9 cellular contexts compared by ENCODE assay signal in the genomic region with DNA sequence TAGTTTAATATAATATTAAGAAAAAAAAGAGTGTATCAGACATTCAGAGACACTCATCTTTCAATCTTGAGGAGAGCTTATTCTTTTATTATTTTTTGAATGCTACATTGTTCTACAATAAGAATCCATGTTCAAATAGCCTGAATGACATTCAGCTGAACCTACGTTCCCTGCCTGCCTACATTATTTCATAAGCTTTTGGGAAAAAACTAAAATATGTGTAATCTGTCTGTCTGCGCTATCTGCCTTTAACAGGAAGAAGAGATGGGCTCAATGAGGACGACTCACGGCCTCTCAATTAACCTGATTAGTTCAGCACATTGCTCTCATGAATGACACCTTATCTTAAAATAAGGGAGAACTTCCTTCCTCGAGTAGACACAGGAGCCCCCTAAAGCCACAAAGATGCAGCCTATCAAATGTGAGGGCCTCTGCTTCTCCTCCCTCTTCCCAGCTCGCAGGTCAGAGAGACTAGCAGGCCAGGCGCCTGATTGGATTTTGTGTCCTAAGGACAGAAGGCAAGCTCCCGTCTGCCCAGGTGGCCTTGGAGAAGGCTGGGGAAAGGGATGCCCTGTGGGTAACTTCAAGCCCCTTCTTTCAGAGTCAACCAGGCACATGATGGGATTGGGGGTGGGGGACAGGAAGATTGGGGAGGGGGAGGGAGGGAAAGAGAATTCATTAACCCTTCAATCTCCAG. TPM values are rescaled to one million over a fixed set of nuclear protein-coding genes. Genes with fewer than 3 reads are reported as not detected.
DNase-seq lines count a peak whose midpoint lies in the region; ATAC-seq, FAIRE-seq and TF ChIP-seq lines count a peak whose summit lies in the region.
"Had no signal": no experiment of that assay in that cellular context is flagged by ENCODE, and none has a peak within 500 bp of the region (broad histone marks: within the 10 kb centered on the region; RNA-seq: fewer than 3 reads in every experiment).

No MANE protein-coding gene starts in this region.

- H3K4me1 Mint-ChIP-seq in naive B cell (peaks cover 41 to 67% (median 55%) of the 10 kb centered on the region in 3 donors), natural killer cell (no peaks in the 10 kb centered on the region)

- peak overlapping the region in 4 of 6 donors; percentile 32 to 74 (median 44) for H3K27ac Mint-ChIP-seq in naive B cell
- no peak overlapping the region for H3K27ac Mint-ChIP-seq in natural killer cell

- intact Hi-C loops in endothelial cell of umbilical vein (cut with micrococcal nuclease): loop anchor here (2.0 to 5.0 kb wide), 2 partner anchors 37 to 60 kb away; partner anchors contain the start of gene EBF1
- intact Hi-C loops in upper lobe of right lung (cut with DNase I): no loop called here
- intact Hi-C loops in natural killer cell (cut with micrococcal nuclease): no loop called here

- H3K4me2 ChIP-seq in endothelial cell of umbilical vein (ENCODE audit: insufficient read depth, low read length): peak overlapping the region; percentile 24

- H3K79me2 ChIP-seq in endothelial cell of umbilical vein (ENCODE audit: control insufficient read depth, insufficient read depth, low read length): no peaks in the 10 kb centered on the region

- CTCF ChIA-PET in endothelial cell of umbilical vein (lab: Charles Lee): interaction anchor here (0.8 to 1.6 kb wide), 6 partner anchors 9 to 987 kb away, joined by 3 to 7 read pairs (median 4); no protein-coding TSS in a partner anchor

- H3K9me3 ChIP-seq in endothelial cell of umbilical vein (replicated peaks; ENCODE audit: control insufficient read depth, insufficient read depth, low read length) (no peaks in the 10 kb centered on the region), upper lobe of right lung (no peaks in the 10 kb centered on the region)

- ATAC-seq in naive B cell (ENCODE audit: low read depth in 2 of 2) (no peak), upper lobe of right lung (no peak), GM21529 (IDR thresholded peaks at IDR 0.05; ENCODE audit: unreplicated experiment) (no peak), natural killer cell (no peak)
- ATAC-seq: activated T-cell treated with anti-CD3 and anti-CD28 coated beads, Interleukin-2, amount 50 U/mL, for 4 hours had no signal

- H3K9me3 Mint-ChIP-seq in naive B cell: no peaks in the 10 kb centered on the region
- no peaks in the 10 kb centered on the region for H3K9me3 Mint-ChIP-seq in natural killer cell
- H3K9me3 Mint-ChIP-seq: activated T-cell treated with anti-CD3 and anti-CD28 coated beads, Interleukin-2, amount 50 U/mL, for 4 hours had no signal

- H2AFZ ChIP-seq in endothelial cell of umbilical vein (ENCODE audit: low read depth, low read length): peak overlapping the region; percentile 21

- peaks cover 15 to 18% of the 10 kb centered on the region in 2 donors for H3K36me3 Mint-ChIP-seq in naive B cell
- H3K36me3 Mint-ChIP-seq in natural killer cell: no peaks in the 10 kb centered on the region

- no peak for FAIRE-seq in endothelial cell of umbilical vein (lab: Jason Lieb, UNC)

- H3K27me3 ChIP-seq in endothelial cell of umbilical vein (ENCODE audit: control insufficient read depth in 2 of 2, insufficient read depth in 2 of 2, low read length in 2 of 2) (no peaks in the 10 kb centered on the region), upper lobe of right lung (peaks cover 11% of the 10 kb centered on the region)

- TF ChIP-seq CTCF in endothelial cell of umbilical vein (IDR thresholded peaks at IDR 0.05; ENCODE audit: extremely low read depth in 1 of 2, insufficient read depth in 1 of 2, low read depth in 1 of 2, low read length in 2 of 2): no peak
- no peak for TF ChIP-seq CTCF in upper lobe of right lung (IDR thresholded peaks at IDR 0.05)
- TF ChIP-seq CTCF in natural killer cell (IDR thresholded peaks at IDR 0.05): no peak

- H3K4me3 ChIP-seq in endothelial cell of umbilical vein (replicated peaks in 1 of 3; ENCODE audit: insufficient read depth in 1 of 3, low read depth in 1 of 3, low read length in 3 of 3): no peak overlapping the region
- H3K4me3 ChIP-seq in upper lobe of right lung: peak overlapping the region; percentile 24

- no peaks in the 10 kb centered on the region for H4K20me1 ChIP-seq in endothelial cell of umbilical vein (replicated peaks; ENCODE audit: control insufficient read depth, extremely low read depth, insufficient read depth, low read length)

- H3K4me1 ChIP-seq in endothelial cell of umbilical vein (ENCODE audit: control insufficient read depth, extremely low read depth, insufficient read depth, low read length) (peaks cover 7% of the 10 kb centered on the region), upper lobe of right lung (no peaks in the 10 kb centered on the region)

- H3K27me3 Mint-ChIP-seq in naive B cell (no peaks in the 10 kb centered on the region), natural killer cell (ENCODE audit: low read depth in 2 of 2) (peaks cover 18 to 42% of the 10 kb centered on the region in 2 donors)

- BruUV-seq in endothelial cell of umbilical vein (replicated peaks; lab: Mats Ljungman, UMichigan): no TSS peak

- H3K36me3 ChIP-seq in endothelial cell of umbilical vein (ENCODE audit: control insufficient read depth in 2 of 2, extremely low read depth in 1 of 2, insufficient read depth in 2 of 2, low read length in 2 of 2) (no peaks in the 10 kb centered on the region), upper lobe of right lung (no peaks in the 10 kb centered on the region)

- DNase-seq in NCI-H82 (lab: John Stamatoyannopoulos, UW): peak; percentile 90
- DNase-seq in endothelial cell of umbilical vein (ENCODE audit: low read depth, low spot score): peak; percentile 2
- no peak for DNase-seq in naive B cell
- DNase-seq in upper lobe of right lung: no peak
- DNase-seq in activated effector memory CD4-positive, alpha-beta T cell treated with anti-CD3 and anti-CD28 coated beads, Interleukin-2, amount 50 U/mL, for 16 hours: no peak
- DNase-seq in natural killer cell: no peak
- DNase-seq: activated T-cell treated with anti-CD3 and anti-CD28 coated beads, Interleukin-2, amount 50 U/mL, for 4 hours; NCI-H510A treated with DMSO at 0.1 percent for 48 hours had no signal

- no peak overlapping the region for H3K4me3 Mint-ChIP-seq in naive B cell
- H3K4me3 Mint-ChIP-seq in natural killer cell: no peak overlapping the region
- H3K4me3 Mint-ChIP-seq: activated T-cell treated with anti-CD3 and anti-CD28 coated beads, Interleukin-2, amount 50 U/mL, for 4 hours had no signal

- no peak for TF ChIP-seq POLR2A in endothelial cell of umbilical vein (IDR thresholded peaks at IDR 0.05; ENCODE audit: low read depth, low read length)

- dilution Hi-C loops in endothelial cell of umbilical vein (cut with MboI; ENCODE audit: extremely low pct_ligation_motif_present, low sequenced_read_pairs): no loop called here

- H3K9ac ChIP-seq in endothelial cell of umbilical vein (replicated peaks; ENCODE audit: extremely low read depth, insufficient read depth, low read length): peak overlapping the region; percentile 19

- no peaks in the 10 kb centered on the region for H3K9me1 ChIP-seq in endothelial cell of umbilical vein (replicated peaks; ENCODE audit: control insufficient read depth, extremely low read depth, insufficient read depth, low read length)

- no peak overlapping the region for H3K27ac ChIP-seq in endothelial cell of umbilical vein (ENCODE audit: insufficient read depth, low read depth, low read length)
- H3K27ac ChIP-seq in upper lobe of right lung: no peak overlapping the region

- POLR2A ChIA-PET in endothelial cell of umbilical vein (lab: Charles Lee): no interaction called here

TF ChIP-seq in endothelial cell of umbilical vein, 7 proteins besides CTCF, POLR2A, EP300 and RAD21:
- TF ChIP-seq MYC (IDR thresholded peaks at IDR 0.05; ENCODE audit: low read depth, low read length): no peak
- no peak for TF ChIP-seq JUN (IDR thresholded peaks at IDR 0.05; ENCODE audit: borderline replicate concordance, insufficient read depth, insufficient read length, low read depth)
- TF ChIP-seq MAX (IDR thresholded peaks at IDR 0.05; ENCODE audit: insufficient read depth, insufficient read length): no peak
- TF ChIP-seq GATA2 (IDR thresholded peaks at IDR 0.05; ENCODE audit: insufficient read depth, insufficient read length, low read depth, low read length): no peak
- TF ChIP-seq FOS (IDR thresholded peaks at IDR 0.05; ENCODE audit: borderline replicate concordance, insufficient read depth, low read length): no peak
- TF ChIP-seq POLR2AphosphoS5 (IDR thresholded peaks at IDR 0.05; ENCODE audit: insufficient read depth, low read depth, low read length): no peak
- TF ChIP-seq EZH2 (IDR thresholded peaks at IDR 0.05; ENCODE audit: borderline replicate concordance, low read depth, low read length, severe bottlenecking): no peak
TF ChIP-seq in endothelial cell of umbilical vein: peak in this region for 0.

RNA-seq across cellular contexts. Expression of gene EBF1, which starts 37.7 kb away (rescaled TPM):
- total RNA-seq in endothelial cell of umbilical vein (0.20 and 0.55 TPM in 2 replicates), upper lobe of right lung (8.9 TPM), natural killer cell (1 to 10 TPM in 1 of 3 donors, under 1 TPM in 2; 0.29 to 1.5 (median 0.35) TPM)
- polyA plus RNA-seq in endothelial cell of umbilical vein (0.06 and 0.07 TPM in 2 replicates), naive B cell (ENCODE audit: low read depth in 6 of 6) (10 to 100 TPM; 27.7 to 48.4 (median 40.1) TPM)
- 0.03 TPM in 1 of 2 replicates, not detected in the other for polyA plus RNA-seq in endothelial cell of umbilical vein (2011; cell fraction: cytosol; rRNA removed)
- 0.05 and 0.07 TPM in 2 replicates for polyA plus RNA-seq in endothelial cell of umbilical vein (2011; cell fraction: nucleus; rRNA removed)
- polyA plus RNA-seq in endothelial cell of umbilical vein (2012): not detected in 2 replicates
- 0.22 and 0.74 TPM in 2 replicates for polyA minus RNA-seq in endothelial cell of umbilical vein
- not detected for polyA minus RNA-seq in endothelial cell of umbilical vein (2011; cell fraction: cytosol; rRNA and poly(A)+ RNA removed)
- polyA minus RNA-seq in endothelial cell of umbilical vein (2011; cell fraction: nucleus; rRNA and poly(A)+ RNA removed): 0.24 and 0.63 TPM in 2 replicates

Comparison
In these comparisons a context has a peak if more than half of its experiments do, and no peak if none do; other contexts are left out.
1. DNase-seq: peak in NCI-H82 (single experiment) and endothelial cell of umbilical vein (single experiment); none in naive B cell (single experiment), upper lobe of right lung (single experiment), activated effector memory CD4-positive, alpha-beta T cell treated with anti-CD3 and anti-CD28 coated beads, Interleukin-2, amount 50 U/mL, for 16 hours (single experiment) and natural killer cell (single experiment).
2. H3K27ac Mint-ChIP-seq: peak in naive B cell (4 of 6); none in natural killer cell (0 of 2).